ENCODE assay signal across 2 cellular contexts in genomic region chr11:65680192-65680743, GRCh38.
TF ChIP-seq lines count a peak whose summit lies in the region.

No MANE protein-coding gene starts in this region.

TF ChIP-seq in GM23338, 12 proteins besides CTCF, POLR2A, EP300 and RAD21:
- TF ChIP-seq NANOG (IDR thresholded peaks at IDR 0.05; ENCODE audit: borderline replicate concordance) (no peak), REST (IDR thresholded peaks at IDR 0.05; ENCODE audit: unreplicated experiment) (no peak)

TF ChIP-seq in H1, 55 proteins besides CTCF, POLR2A, EP300 and RAD21:
- TF ChIP-seq TAF1 (IDR thresholded peaks at IDR 0.05; ENCODE audit: low read depth, low read length) (no peak), HDAC6 (IDR thresholded peaks at IDR 0.05; ENCODE audit: low read depth, low read length) (no peak), E2F6 (IDR thresholded peaks at IDR 0.05) (no peak), RFX5 (IDR thresholded peaks at IDR 0.05; ENCODE audit: borderline replicate concordance, low read depth, low read length) (no peak), CEBPB (IDR thresholded peaks at IDR 0.05; ENCODE audit: low read depth, low read length) (no peak), MAX (IDR thresholded peaks at IDR 0.05) (no peak), PHF8 (conservative IDR thresholded peaks at IDR 0.05; ENCODE audit: low read depth, low read length) (no peak), SP2 (IDR thresholded peaks at IDR 0.05; ENCODE audit: low read length) (no peak), ZNF274 (IDR thresholded peaks at IDR 0.05; ENCODE audit: borderline replicate concordance, extremely low read depth, low read length) (no peak), NANOG (IDR thresholded peaks at IDR 0.05; ENCODE audit: insufficient read depth, low read depth, low read length, poor library complexity, severe bottlenecking) (no peak), POU5F1 (IDR thresholded peaks at IDR 0.05; ENCODE audit: low read depth, low read length) (no peak), RBBP5 (IDR thresholded peaks at IDR 0.05; ENCODE audit: borderline replicate concordance, low read depth, low read length) (no peak), CHD2 (IDR thresholded peaks at IDR 0.05; ENCODE audit: low read length) (no peak), JUND (IDR thresholded peaks at IDR 0.05; ENCODE audit: low read length) (no peak), YY1 (IDR thresholded peaks at IDR 0.05; ENCODE audit: low read depth, low read length) (no peak), TEAD4 (IDR thresholded peaks at IDR 0.05; ENCODE audit: low read depth, low read length) (no peak)
TF ChIP-seq in H1: peak in this region for 0.
